ENCODE assay signal across 8 cellular contexts in genomic region chr2:162343492-162343823, GRCh38. TPM values are rescaled to one million over a fixed set of nuclear protein-coding genes. Genes with fewer than 3 reads are reported as not detected.
DNase-seq lines count a peak whose midpoint lies in the region; ATAC-seq and TF ChIP-seq lines count a peak whose summit lies in the region.

No MANE protein-coding gene starts in this region.

- CTCF ChIA-PET in naive thymus-derived CD4-positive, alpha-beta T cell (lab: Charles Lee), result interaction anchor here (0.9 kb wide), 1 partner anchor 43 kb away, joined by 4 read pairs; no protein-coding TSS in a partner anchor

- H3K36me3 ChIP-seq in naive thymus-derived CD4-positive, alpha-beta T cell (ENCODE audit: control insufficient read depth in 2 of 3, insufficient read depth in 3 of 3, low read length in 3 of 3), result no peaks in the 10 kb centered on the region

- POLR2A ChIA-PET in naive thymus-derived CD4-positive, alpha-beta T cell (lab: Charles Lee), result interaction anchor here (2.4 kb wide), 1 partner anchor 25 kb away, joined by 12 read pairs; the partner anchor contains the start of gene IFIH1

- peak overlapping the region; percentile 71; the same call in 1 of the 2 replicates for H3K27ac ChIP-seq in C4-2B
- peak overlapping the region; percentile 25 for H3K27ac ChIP-seq in naive thymus-derived CD4-positive, alpha-beta T cell (ENCODE audit: low read depth, low read length)

- peaks cover 4 to 5% of the 10 kb centered on the region in 2 donors for H3K4me1 ChIP-seq in naive thymus-derived CD4-positive, alpha-beta T cell (ENCODE audit: control insufficient read depth in 2 of 2, insufficient read depth in 2 of 2, low read length in 2 of 2)

- no peaks in the 10 kb centered on the region for H3K36me3 Mint-ChIP-seq in naive thymus-derived CD4-positive, alpha-beta T cell

- no peak for DNase-seq in cardiac fibroblast (ENCODE audit: low read depth in 2 of 2)
- DNase-seq in naive thymus-derived CD4-positive, alpha-beta T cell, result no peak
- DNase-seq in central memory CD4-positive, alpha-beta T cell, result no peak
- DNase-seq in erythroblast (lab: John Stamatoyannopoulos, UW), result no peak
- DNase-seq in NCI-H1092 (lab: John Stamatoyannopoulos, UW), result no peak
- DNase-seq in RPMI8226, result no peak

- H3K4me1 Mint-ChIP-seq in naive thymus-derived CD4-positive, alpha-beta T cell, result peaks cover 0 to 21% (median 19%) of the 10 kb centered on the region in 7 donors

- H3K27me3 Mint-ChIP-seq in naive thymus-derived CD4-positive, alpha-beta T cell, result peaks cover 0 to 9% (median 0%) of the 10 kb centered on the region in 5 donors

- TF ChIP-seq CTCF in C4-2B (conservative IDR thresholded peaks at IDR 0.05) (no peak), cardiac fibroblast (IDR thresholded peaks at IDR 0.05; ENCODE audit: low read depth, low read length) (no peak)

- H3K27ac Mint-ChIP-seq in naive thymus-derived CD4-positive, alpha-beta T cell, result peak overlapping the region; percentile 48 to 92 (median 81)

- H3K9me3 Mint-ChIP-seq in naive thymus-derived CD4-positive, alpha-beta T cell, result no peaks in the 10 kb centered on the region

- peak overlapping the region; percentile 69 to 71 for H3K4me3 ChIP-seq in cardiac fibroblast (replicated peaks in 1 of 2; ENCODE audit: low read depth in 2 of 2, low read length in 2 of 2)
- peak overlapping the region; percentile 87 for H3K4me3 ChIP-seq in naive thymus-derived CD4-positive, alpha-beta T cell (ENCODE audit: low read length)

- H3K4me3 Mint-ChIP-seq in naive thymus-derived CD4-positive, alpha-beta T cell, result peak overlapping the region; percentile 78 to 96 (median 91)

- H3K9me3 ChIP-seq in naive thymus-derived CD4-positive, alpha-beta T cell (ENCODE audit: control insufficient read depth in 2 of 3, low read length in 3 of 3), result no peaks in the 10 kb centered on the region

- peak; percentile 0 for ATAC-seq in HG02938 (IDR thresholded peaks at IDR 0.05; ENCODE audit: unreplicated experiment)
- no peak for ATAC-seq in naive thymus-derived CD4-positive, alpha-beta T cell

- no peak for TF ChIP-seq POLR2A in erythroblast (IDR thresholded peaks at IDR 0.05; ENCODE audit: low read length)

- intact Hi-C loops in naive thymus-derived CD4-positive, alpha-beta T cell (cut with micrococcal nuclease), result loop anchor here (1.0 to 10.0 kb wide), 8 partner anchors 9 to 1849 kb away; partner anchors contain the start of genes PSMD14 (in 2 of the 2) and RBMS1 (in 1 of the 2)

- H3K27me3 ChIP-seq in naive thymus-derived CD4-positive, alpha-beta T cell (ENCODE audit: control insufficient read depth in 2 of 2, insufficient read depth in 2 of 2, low read length in 2 of 2), result no peaks in the 10 kb centered on the region

RNA-seq across cellular contexts. Expression of gene GCA, which starts 0.5 kb away (rescaled TPM):
- total RNA-seq in naive thymus-derived CD4-positive, alpha-beta T cell, result 10 to 100 TPM; 10.9 to 56.3 (median 13.4) TPM
- 10 to 100 TPM; 17.7 to 17.9 TPM for polyA plus RNA-seq in naive thymus-derived CD4-positive, alpha-beta T cell

RNA-seq across cellular contexts. Expression of gene IFIH1, which starts 25.0 kb away (rescaled TPM):
- total RNA-seq in naive thymus-derived CD4-positive, alpha-beta T cell, result 10 to 100 TPM; 20.6 to 77.9 (median 30.7) TPM
- 10 to 100 TPM; 14.5 to 18.4 TPM for polyA plus RNA-seq in naive thymus-derived CD4-positive, alpha-beta T cell
